23 cellular contexts compared by ENCODE assay signal in the genomic region with DNA sequence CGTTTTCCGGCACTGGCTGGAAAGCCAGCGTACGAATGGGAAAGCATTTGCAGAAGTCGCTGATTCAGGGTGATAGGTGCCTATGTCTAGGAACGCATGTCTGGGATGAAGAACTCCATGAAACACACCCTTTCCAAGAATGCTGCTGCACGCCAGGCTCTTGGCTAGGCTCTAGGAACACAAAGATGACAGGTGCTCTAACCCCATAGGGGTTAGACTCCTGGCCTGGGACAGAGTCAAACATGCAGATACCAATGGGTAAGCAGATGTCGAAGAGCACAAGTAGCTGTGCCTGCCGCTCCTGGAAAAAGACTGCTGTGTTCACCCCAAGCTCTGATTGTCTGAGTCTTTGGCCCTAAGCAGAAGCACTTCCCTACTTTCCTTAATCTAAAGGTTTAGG.
"Had no signal": no experiment of that assay in that cellular context is flagged by ENCODE, and none has a peak within 500 bp of the region (broad histone marks: within the 10 kb centered on the region; RNA-seq: fewer than 3 reads in every experiment).

No MANE protein-coding gene starts in this region.

- DNase-seq: colonic mucosa; cortex of kidney; dermis blood vessel endothelial cell; dorsolateral prefrontal cortex; effector CD4-positive, alpha-beta T cell; effector CD8-positive, alpha-beta T cell; effector memory CD4-positive, alpha-beta T cell; effector memory CD8-positive, alpha-beta T cell; endodermal cell; erythroblast; esophagus squamous epithelium; foreskin fibroblast; foreskin keratinocyte; foreskin melanocyte; gastrocnemius medialis; glutamatergic neuron; head of caudate nucleus; heart left ventricle; heart right ventricle had no signal

- H3K4me1 ChIP-seq: colonic mucosa, esophagus muscularis mucosa, esophagus squamous epithelium, foreskin keratinocyte, gastrocnemius medialis, gastroesophageal sphincter had no signal

- H3K27me3 ChIP-seq: colonic mucosa, dorsolateral prefrontal cortex, esophagus muscularis mucosa, esophagus squamous epithelium, foreskin keratinocyte, gastrocnemius medialis, gastroesophageal sphincter, heart left ventricle had no signal

- H3K36me3 ChIP-seq: colonic mucosa, esophagus muscularis mucosa, esophagus squamous epithelium, gastrocnemius medialis, gastroesophageal sphincter, heart left ventricle, heart right ventricle had no signal

- H3K9me3 ChIP-seq: colonic mucosa, esophagus muscularis mucosa, esophagus squamous epithelium, gastrocnemius medialis, gastroesophageal sphincter, heart left ventricle, heart right ventricle had no signal

- H3K27ac ChIP-seq: colonic mucosa, coronary artery, dorsolateral prefrontal cortex, epithelial cell of prostate, esophagus muscularis mucosa, esophagus squamous epithelium, foreskin keratinocyte, gastrocnemius medialis, gastroesophageal sphincter, heart left ventricle, heart right ventricle had no signal

- H3K4me3 ChIP-seq: colonic mucosa, coronary artery, dorsolateral prefrontal cortex, esophagus muscularis mucosa, esophagus squamous epithelium, gastrocnemius medialis, gastroesophageal sphincter, heart left ventricle, heart right ventricle had no signal
